Comparison of ENCODE assay signal across 9 cellular contexts in genomic region chr20:46710149-46710913, GRCh38. TPM values are rescaled to one million over a fixed set of nuclear protein-coding genes. Genes with fewer than 3 reads are reported as not detected.
DNase-seq lines count a peak whose midpoint lies in the region; ATAC-seq and TF ChIP-seq lines count a peak whose summit lies in the region.
"Had no signal": no experiment of that assay in that cellular context is flagged by ENCODE, and none has a peak within 500 bp of the region (broad histone marks: within the 10 kb centered on the region; RNA-seq: fewer than 3 reads in every experiment).

No MANE protein-coding gene starts in this region.

- intact Hi-C loops in CD4-positive, alpha-beta memory T cell (cut with micrococcal nuclease): no loop called here
- intact Hi-C loops in right cardiac atrium (cut with DNase I): no loop called here
- intact Hi-C loops in prostate gland (cut with DNase I): no loop called here

- H3K9me3 Mint-ChIP-seq in CD4-positive, alpha-beta memory T cell: peaks cover 0 to 20% (median 7%) of the 10 kb centered on the region in 8 donors

- no peaks in the 10 kb centered on the region for H3K9me3 ChIP-seq in CD4-positive, alpha-beta memory T cell (ENCODE audit: control insufficient read depth in 1 of 2, low read length in 2 of 2)
- no peaks in the 10 kb centered on the region for H3K9me3 ChIP-seq in right cardiac atrium (ENCODE audit: control insufficient read depth, low read length)
- no peaks in the 10 kb centered on the region for H3K9me3 ChIP-seq in prostate gland

- peaks cover 0 to 2% of the 10 kb centered on the region in 2 donors for H3K36me3 Mint-ChIP-seq in CD4-positive, alpha-beta memory T cell

- H3K27ac Mint-ChIP-seq in CD4-positive, alpha-beta memory T cell: no peak overlapping the region

- no peak overlapping the region for H3K4me3 ChIP-seq in CD4-positive, alpha-beta memory T cell (ENCODE audit: low read length in 2 of 2)
- H3K4me3 ChIP-seq in right cardiac atrium (ENCODE audit: low read length) (peak overlapping the region; percentile 69), prostate gland (peak overlapping the region; percentile 64 to 65)

- H3K4me1 ChIP-seq in CD4-positive, alpha-beta memory T cell (ENCODE audit: insufficient read depth, low read length): no peaks in the 10 kb centered on the region
- H3K4me1 ChIP-seq in right cardiac atrium (ENCODE audit: control insufficient read depth, insufficient read depth, low read length) (peaks cover 2% of the 10 kb centered on the region), prostate gland (replicated peaks) (peaks cover 18% of the 10 kb centered on the region)

- TF ChIP-seq POLR2A in prostate gland (IDR thresholded peaks at IDR 0.05): no peak

- no peak overlapping the region for H3K27ac ChIP-seq in CD4-positive, alpha-beta memory T cell (ENCODE audit: low read depth, low read length)
- peak overlapping the region; percentile 71; the same call in 1 of the 2 replicates for H3K27ac ChIP-seq in VCaP
- no peak overlapping the region for H3K27ac ChIP-seq in right cardiac atrium (ENCODE audit: low read length)
- peak overlapping the region; percentile 94 to 98 for H3K27ac ChIP-seq in prostate gland

- CTCF ChIA-PET in CD4-positive, alpha-beta memory T cell (lab: Charles Lee; ENCODE audit: partially characterized antibody): interaction anchor here (1.3 to 1.5 kb wide), 2 partner anchors 28 to 30 kb away, joined by 3 read pairs; no protein-coding TSS in a partner anchor

- DNase-seq in CD4-positive, alpha-beta memory T cell: no peak
- no peak for DNase-seq in right cardiac atrium
- no peak for DNase-seq in prostate gland (ENCODE audit: low spot score)
- no peak for DNase-seq in T1000 (lab: John Stamatoyannopoulos, UW)
- no peak for DNase-seq in hypothalamus (lab: John Stamatoyannopoulos, UW)
- DNase-seq in NCI-H526 treated with DMSO at 0.1 percent for 48 hours (lab: John Stamatoyannopoulos, UW): no peak
- DNase-seq: stimulated activated CD4-positive, alpha-beta T cell treated with anti-CD3 and anti-CD28 coated beads, Interleukin-1b, Interleukin-23, amount 100 ng/mL, for 48 hours had no signal

- POLR2A ChIA-PET in CD4-positive, alpha-beta memory T cell (lab: Charles Lee; ENCODE audit: partially characterized antibody): no interaction called here

- peak overlapping the region in 5 of 8 donors; percentile 24 to 59 (median 46) for H3K4me3 Mint-ChIP-seq in CD4-positive, alpha-beta memory T cell

- H3K36me3 ChIP-seq in CD4-positive, alpha-beta memory T cell (ENCODE audit: insufficient read depth, low read length): no peaks in the 10 kb centered on the region
- H3K36me3 ChIP-seq in prostate gland: no peaks in the 10 kb centered on the region

- no peak for ATAC-seq in right cardiac atrium
- no peak for ATAC-seq in GM21576 (IDR thresholded peaks at IDR 0.05; ENCODE audit: unreplicated experiment)

- peaks cover 7 to 16% (median 12%) of the 10 kb centered on the region in 4 donors for H3K4me1 Mint-ChIP-seq in CD4-positive, alpha-beta memory T cell

- no peak for TF ChIP-seq CTCF in VCaP (conservative IDR thresholded peaks at IDR 0.05)
- no peak for TF ChIP-seq CTCF in prostate gland (IDR thresholded peaks at IDR 0.05)

- H3K27me3 Mint-ChIP-seq in CD4-positive, alpha-beta memory T cell: peaks cover 49 to 73% of the 10 kb centered on the region in 2 donors

- WGBS in right cardiac atrium: 37% methylated on average over 23 of the region's 23 CpGs
- WGBS in prostate gland: 28% methylated on average over 23 of the region's 23 CpGs

- H3K27me3 ChIP-seq in CD4-positive, alpha-beta memory T cell (ENCODE audit: insufficient read depth, low read length): peaks cover 24% of the 10 kb centered on the region
- H3K27me3 ChIP-seq in right cardiac atrium (ENCODE audit: control insufficient read depth, insufficient read depth) (no peaks in the 10 kb centered on the region), prostate gland (replicated peaks; ENCODE audit: insufficient read depth) (no peaks in the 10 kb centered on the region)

RNA-seq across cellular contexts. Expression of gene SLC2A10, which starts 0.9 kb away (rescaled TPM):
- not detected for total RNA-seq in CD4-positive, alpha-beta memory T cell
- not detected for polyA plus RNA-seq in CD4-positive, alpha-beta memory T cell
- 1 to 10 TPM; 6.7 to 8.5 (median 7.6) TPM for total RNA-seq in right cardiac atrium
- 4.6 TPM for polyA plus RNA-seq in right cardiac atrium
- 10 to 100 TPM; 49.8 to 54.9 TPM for total RNA-seq in prostate gland

RNA-seq across cellular contexts. Expression of gene TP53RK, which starts 21.1 kb away (rescaled TPM):
- 10 to 100 TPM; 25.7 to 29.4 TPM for total RNA-seq in CD4-positive, alpha-beta memory T cell
- 10 to 100 TPM; 13.5 to 16.6 TPM for polyA plus RNA-seq in CD4-positive, alpha-beta memory T cell
- total RNA-seq in right cardiac atrium (1 to 10 TPM; 8.5 to 9.9 (median 9.3) TPM), prostate gland (10 to 100 TPM; 23.2 to 29.6 TPM)
- polyA plus RNA-seq in right cardiac atrium: 6.8 TPM

RNA-seq across cellular contexts. Expression of gene SLC13A3, which starts 59.1 kb away (rescaled TPM):
- total RNA-seq in CD4-positive, alpha-beta memory T cell: under 1 TPM in 1 of 2 experiments, not detected in 1; 0.36 TPM
- polyA plus RNA-seq in CD4-positive, alpha-beta memory T cell: not detected
- total RNA-seq in right cardiac atrium (1 to 10 TPM in 1 of 4 donors, under 1 TPM in 3; 0.35 to 1.5 (median 0.51) TPM), prostate gland (10 to 100 TPM; 10.5 to 16.9 TPM)
- 0.50 TPM for polyA plus RNA-seq in right cardiac atrium

Comparison
In these comparisons a context has a peak if more than half of its experiments do, and no peak if none do; other contexts are left out.
1. H3K27ac ChIP-seq: peak in VCaP (single experiment) and prostate gland (2 of 2); none in CD4-positive, alpha-beta memory T cell (single experiment) and right cardiac atrium (single experiment).
2. H3K4me3 ChIP-seq: peak in right cardiac atrium (single experiment) and prostate gland (2 of 2); none in CD4-positive, alpha-beta memory T cell (0 of 2).
3. RNA of gene SLC2A10, which starts 0.9 kb away (total RNA-seq): 49.8 to 54.9 TPM in prostate gland and 6.7 to 8.5 TPM in right cardiac atrium; not detected in CD4-positive, alpha-beta memory T cell; every median in the first group is over 4 times any median in the second.
4. RNA of gene SLC13A3, which starts 59.1 kb away (total RNA-seq): 10.5 to 16.9 TPM in prostate gland; 0.35 to 1.5 TPM in right cardiac atrium and 0.36 TPM in CD4-positive, alpha-beta memory T cell; every median in the first group is over 4 times any median in the second.